Comparison of ENCODE assay signal across 15 cellular contexts in genomic region chr2:3217646-3218045, GRCh38.
"Had no signal": no experiment of that assay in that cellular context is flagged by ENCODE, and none has a peak within 500 bp of the region (broad histone marks: within the 10 kb centered on the region; RNA-seq: fewer than 3 reads in every experiment).

No MANE protein-coding gene starts in this region.

- H3K4me3 Mint-ChIP-seq: activated naive CD4-positive, alpha-beta T cell treated with anti-CD3 and anti-CD28 coated beads, Interleukin-2, amount 10 ng/mL, durations not matched to agents 7 days and 5 days; naive B cell; stimulated activated memory B cell treated with anti-CD40 and anti-IgM and Interleukin-4, amounts not matched to agents 10 μg/mL and 1 μg/mL and 100 μg/mL, for 72 hours had no signal

- H3K27ac ChIP-seq: body of pancreas, prostate gland, right lobe of liver, upper lobe of left lung had no signal

- H3K4me1 ChIP-seq: body of pancreas, prostate gland, right lobe of liver, upper lobe of left lung had no signal

- H3K27me3 ChIP-seq: body of pancreas, right lobe of liver, upper lobe of left lung had no signal

- H3K4me3 ChIP-seq: body of pancreas, lung, prostate gland, right lobe of liver, upper lobe of left lung had no signal

- DNase-seq: activated CD4-positive, CD25-positive, alpha-beta regulatory T cell treated with anti-CD3 and anti-CD28 coated beads, Interleukin-2, amount 50 U/mL, for 72 hours; activated naive CD4-positive, alpha-beta T cell treated with anti-CD3 and anti-CD28 coated beads, Interleukin-2, amount 10 ng/mL, durations not matched to agents 7 days and 5 days; activated T-cell treated with anti-CD3 and anti-CD28 coated beads, Interleukin-2, amount 50 U/mL, for 72 hours; amniotic stem cell; body of pancreas; glutamatergic neuron; left cardiac atrium; naive B cell; nucleus accumbens; SIG-M5; upper lobe of left lung had no signal

- ATAC-seq: body of pancreas; left cardiac atrium; right lobe of liver; stimulated activated memory B cell treated with anti-CD40 and anti-IgM and Interleukin-4, amounts not matched to agents 10 μg/mL and 1 μg/mL and 100 μg/mL, for 72 hours had no signal

- H3K36me3 ChIP-seq: prostate gland, right lobe of liver, upper lobe of left lung had no signal

- H3K27me3 Mint-ChIP-seq: activated naive CD4-positive, alpha-beta T cell treated with anti-CD3 and anti-CD28 coated beads, Interleukin-2, amount 10 ng/mL, durations not matched to agents 7 days and 5 days; naive B cell; stimulated activated memory B cell treated with anti-CD40 and anti-IgM and Interleukin-4, amounts not matched to agents 10 μg/mL and 1 μg/mL and 100 μg/mL, for 72 hours had no signal

- H3K27ac Mint-ChIP-seq: activated naive CD4-positive, alpha-beta T cell treated with anti-CD3 and anti-CD28 coated beads, Interleukin-2, amount 10 ng/mL, durations not matched to agents 7 days and 5 days had no signal

- H3K9me3 ChIP-seq: body of pancreas, prostate gland, right lobe of liver, upper lobe of left lung had no signal

- H3K9me3 Mint-ChIP-seq: stimulated activated memory B cell treated with anti-CD40 and anti-IgM and Interleukin-4, amounts not matched to agents 10 μg/mL and 1 μg/mL and 100 μg/mL, for 72 hours had no signal
